1 cellular context compared by ENCODE assay signal in the genomic region with DNA sequence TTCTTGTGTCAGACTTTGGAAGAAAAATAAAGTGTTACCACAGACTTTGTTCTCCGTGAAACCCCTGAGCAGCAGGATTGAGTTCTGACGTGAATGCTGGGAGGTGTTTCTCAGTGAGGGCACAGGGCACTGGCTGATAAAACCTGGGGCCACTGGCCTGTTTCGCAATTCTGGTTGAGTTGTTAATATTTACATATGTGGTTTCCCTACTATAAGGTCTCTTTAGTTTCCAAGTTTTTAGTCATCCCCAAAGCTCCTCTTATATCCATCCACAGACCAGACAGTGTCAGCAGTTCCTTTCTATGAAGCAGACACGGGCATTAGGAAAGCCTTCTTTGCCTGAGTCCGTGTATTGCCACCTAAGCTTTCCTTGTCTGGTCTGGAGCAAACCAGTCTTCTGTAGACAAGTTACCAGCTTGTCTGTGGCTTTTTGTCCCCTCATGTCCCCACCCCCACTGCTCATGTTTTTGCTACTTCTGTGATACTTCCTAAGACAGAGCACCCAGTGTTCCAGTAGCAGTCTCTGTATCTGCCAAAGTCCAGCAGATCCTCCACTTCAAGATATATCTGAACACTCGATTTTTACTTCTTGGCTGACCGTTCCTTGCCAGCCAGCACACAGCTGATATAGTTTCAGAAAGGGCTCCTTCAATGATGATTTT.
TF ChIP-seq lines count a peak whose summit lies in the region.

No MANE protein-coding gene starts in this region.

TF ChIP-seq in HepG2, 621 proteins besides CTCF, POLR2A, EP300 and RAD21 (continued from another document and continues in another):
- TF ChIP-seq ZNF44 (CRISPR knock-in tag; IDR thresholded peaks at IDR 0.05) (no peak), ZNF235 (CRISPR knock-in tag; IDR thresholded peaks at IDR 0.05; ENCODE audit: borderline replicate concordance) (no peak), ZSCAN30 (CRISPR knock-in tag; IDR thresholded peaks at IDR 0.05) (no peak), FOXO1 (CRISPR knock-in tag; IDR thresholded peaks at IDR 0.05) (peak; percentile 57; the same call in 1 of the 2 replicates), SP4 (CRISPR knock-in tag; IDR thresholded peaks at IDR 0.05) (0 out of 2 replicates have a peak, but pooled peaks have one; percentile 22), KDM6A (CRISPR knock-in tag; IDR thresholded peaks at IDR 0.05; ENCODE audit: low read depth) (peak; percentile 67; the same call in 1 of the 2 replicates), ZNF768 (CRISPR knock-in tag; IDR thresholded peaks at IDR 0.05) (no peak), GLMP (CRISPR knock-in tag; IDR thresholded peaks at IDR 0.05; ENCODE audit: borderline replicate concordance) (no peak), GATA4 (IDR thresholded peaks at IDR 0.05; ENCODE audit: borderline replicate concordance, low read depth) (peak; percentile 66; the same call in 1 of the 2 replicates), ZNF782 (CRISPR knock-in tag; IDR thresholded peaks at IDR 0.05; ENCODE audit: borderline replicate concordance) (no peak), SOX13 (IDR thresholded peaks at IDR 0.05) (no peak), SOX13 (CRISPR knock-in tag; conservative IDR thresholded peaks at IDR 0.05 in 1 of 2, IDR thresholded peaks at IDR 0.05 in 1 of 2) (peak in 1 of 2 experiments; percentile 81; a peak in 2 of 4 replicates), SMARCE1 (IDR thresholded peaks at IDR 0.05; ENCODE audit: borderline replicate concordance) (no peak), ERF (CRISPR knock-in tag; IDR thresholded peaks at IDR 0.05) (peak; percentile 55; the same call in 1 of the 2 replicates), KAT8 (CRISPR knock-in tag; IDR thresholded peaks at IDR 0.05) (peak; percentile 49; the same call in 1 of the 2 replicates), MAZ (IDR thresholded peaks at IDR 0.05; ENCODE audit: borderline replicate concordance, low read depth, low read length) (no peak), MAZ (CRISPR knock-in tag; IDR thresholded peaks at IDR 0.05; ENCODE audit: low read depth) (0 out of 2 replicates have a peak, but pooled peaks have one; percentile 33), ZSCAN9 (CRISPR knock-in tag; IDR thresholded peaks at IDR 0.05; ENCODE audit: borderline replicate concordance) (peak; percentile 70; the same call in 1 of the 2 replicates), KAT7 (CRISPR knock-in tag; IDR thresholded peaks at IDR 0.05; ENCODE audit: borderline replicate concordance) (0 out of 2 replicates have a peak, but pooled peaks have one; percentile 48), SMC3 (IDR thresholded peaks at IDR 0.05; ENCODE audit: low read length) (peak; percentile 30; the same call in 1 of the 2 replicates), NFYB (CRISPR knock-in tag; IDR thresholded peaks at IDR 0.05) (0 out of 2 replicates have a peak, but pooled peaks have one; percentile 30), NCOR1 (IDR thresholded peaks at IDR 0.05; ENCODE audit: borderline replicate concordance, low read length) (peak; percentile 79; the same call in 1 of the 2 replicates), MIXL1 (CRISPR knock-in tag; IDR thresholded peaks at IDR 0.05) (peak; percentile 37; the same call in 1 of the 2 replicates), NR2C2 (CRISPR knock-in tag; IDR thresholded peaks at IDR 0.05; ENCODE audit: borderline replicate concordance) (peak; percentile 70), MXI1 (IDR thresholded peaks at IDR 0.05; ENCODE audit: borderline replicate concordance, low read depth, low read length) (peak; percentile 49; the same call in 1 of the 3 replicates), ZNF292 (CRISPR knock-in tag; IDR thresholded peaks at IDR 0.05; ENCODE audit: borderline replicate concordance, low read depth) (peak; percentile 69; the same call in 1 of the 2 replicates), ZNF354B (CRISPR knock-in tag; IDR thresholded peaks at IDR 0.05) (0 out of 2 replicates have a peak, but pooled peaks have one; percentile 39), TFE3 (CRISPR knock-in tag; IDR thresholded peaks at IDR 0.05) (peak; percentile 36; the same call in 1 of the 2 replicates), IRF2 (CRISPR knock-in tag; IDR thresholded peaks at IDR 0.05) (peak; percentile 51; the same call in 1 of the 2 replicates), ZBTB20 (CRISPR knock-in tag; IDR thresholded peaks at IDR 0.05; ENCODE audit: borderline replicate concordance, low read depth) (peak; percentile 66)
- TF ChIP-seq, protein P1, sequence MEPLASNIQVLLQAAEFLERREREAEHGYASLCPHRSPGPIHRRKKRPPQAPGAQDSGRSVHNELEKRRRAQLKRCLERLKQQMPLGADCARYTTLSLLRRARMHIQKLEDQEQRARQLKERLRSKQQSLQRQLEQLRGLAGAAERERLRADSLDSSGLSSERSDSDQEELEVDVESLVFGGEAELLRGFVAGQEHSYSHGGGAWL (CRISPR knock-in tag; IDR thresholded peaks at IDR 0.05), result no peak
- TF ChIP-seq, protein P2, sequence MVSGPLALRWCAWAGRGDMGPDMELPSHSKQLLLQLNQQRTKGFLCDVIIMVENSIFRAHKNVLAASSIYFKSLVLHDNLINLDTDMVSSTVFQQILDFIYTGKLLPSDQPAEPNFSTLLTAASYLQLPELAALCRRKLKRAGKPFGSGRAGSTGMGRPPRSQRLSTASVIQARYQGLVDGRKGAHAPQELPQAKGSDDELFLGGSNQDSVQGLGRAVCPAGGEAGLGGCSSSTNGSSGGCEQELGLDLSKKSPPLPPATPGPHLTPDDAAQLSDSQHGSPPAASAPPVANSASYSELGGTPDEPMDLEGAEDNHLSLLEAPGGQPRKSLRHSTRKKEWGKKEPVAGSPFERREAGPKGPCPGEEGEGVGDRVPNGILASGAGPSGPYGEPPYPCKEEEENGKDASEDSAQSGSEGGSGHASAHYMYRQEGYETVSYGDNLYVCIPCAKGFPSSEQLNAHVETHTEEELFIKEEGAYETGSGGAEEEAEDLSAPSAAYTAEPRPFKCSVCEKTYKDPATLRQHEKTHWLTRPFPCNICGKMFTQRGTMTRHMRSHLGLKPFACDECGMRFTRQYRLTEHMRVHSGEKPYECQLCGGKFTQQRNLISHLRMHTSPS (CRISPR knock-in tag; IDR thresholded peaks at IDR 0.05; ENCODE audit: low read depth), result 0 out of 2 replicates have a peak, but pooled peaks have one; percentile 55
- TF ChIP-seq, protein P3, sequence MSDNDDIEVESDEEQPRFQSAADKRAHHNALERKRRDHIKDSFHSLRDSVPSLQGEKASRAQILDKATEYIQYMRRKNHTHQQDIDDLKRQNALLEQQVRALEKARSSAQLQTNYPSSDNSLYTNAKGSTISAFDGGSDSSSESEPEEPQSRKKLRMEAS (IDR thresholded peaks at IDR 0.05), result peak; percentile 23; the same call in 1 of the 2 replicates
- TF ChIP-seq, protein P4, sequence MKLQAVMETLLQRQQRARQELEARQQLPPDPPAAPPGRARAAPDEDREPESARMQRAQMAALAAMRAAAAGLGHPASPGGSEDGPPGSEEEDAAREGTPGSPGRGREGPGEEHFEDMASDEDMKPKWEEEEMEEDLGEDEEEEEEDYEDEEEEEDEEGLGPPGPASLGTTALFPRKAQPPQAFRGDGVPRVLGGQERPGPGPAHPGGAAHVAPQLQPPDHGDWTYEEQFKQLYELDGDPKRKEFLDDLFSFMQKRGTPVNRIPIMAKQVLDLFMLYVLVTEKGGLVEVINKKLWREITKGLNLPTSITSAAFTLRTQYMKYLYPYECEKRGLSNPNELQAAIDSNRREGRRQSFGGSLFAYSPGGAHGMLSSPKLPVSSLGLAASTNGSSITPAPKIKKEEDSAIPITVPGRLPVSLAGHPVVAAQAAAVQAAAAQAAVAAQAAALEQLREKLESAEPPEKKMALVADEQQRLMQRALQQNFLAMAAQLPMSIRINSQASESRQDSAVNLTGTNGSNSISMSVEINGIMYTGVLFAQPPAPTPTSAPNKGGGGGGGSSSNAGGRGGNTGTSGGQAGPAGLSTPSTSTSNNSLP (IDR thresholded peaks at IDR 0.05; ENCODE audit: low read depth, low read length), result peak; percentile 51; the same call in 1 of the 2 replicates
- TF ChIP-seq, protein P5, sequence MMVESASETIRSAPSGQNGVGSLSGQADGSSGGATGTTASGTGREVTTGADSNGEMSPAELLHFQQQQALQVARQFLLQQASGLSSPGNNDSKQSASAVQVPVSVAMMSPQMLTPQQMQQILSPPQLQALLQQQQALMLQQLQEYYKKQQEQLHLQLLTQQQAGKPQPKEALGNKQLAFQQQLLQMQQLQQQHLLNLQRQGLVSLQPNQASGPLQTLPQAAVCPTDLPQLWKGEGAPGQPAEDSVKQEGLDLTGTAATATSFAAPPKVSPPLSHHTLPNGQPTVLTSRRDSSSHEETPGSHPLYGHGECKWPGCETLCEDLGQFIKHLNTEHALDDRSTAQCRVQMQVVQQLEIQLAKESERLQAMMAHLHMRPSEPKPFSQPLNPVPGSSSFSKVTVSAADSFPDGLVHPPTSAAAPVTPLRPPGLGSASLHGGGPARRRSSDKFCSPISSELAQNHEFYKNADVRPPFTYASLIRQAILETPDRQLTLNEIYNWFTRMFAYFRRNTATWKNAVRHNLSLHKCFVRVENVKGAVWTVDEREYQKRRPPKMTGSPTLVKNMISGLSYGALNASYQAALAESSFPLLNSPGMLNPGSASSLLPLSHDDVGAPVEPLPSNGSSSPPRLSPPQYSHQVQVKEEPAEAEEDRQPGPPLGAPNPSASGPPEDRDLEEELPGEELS (CRISPR knock-in tag; IDR thresholded peaks at IDR 0.05), result peak; percentile 80
- TF ChIP-seq, protein P6, sequence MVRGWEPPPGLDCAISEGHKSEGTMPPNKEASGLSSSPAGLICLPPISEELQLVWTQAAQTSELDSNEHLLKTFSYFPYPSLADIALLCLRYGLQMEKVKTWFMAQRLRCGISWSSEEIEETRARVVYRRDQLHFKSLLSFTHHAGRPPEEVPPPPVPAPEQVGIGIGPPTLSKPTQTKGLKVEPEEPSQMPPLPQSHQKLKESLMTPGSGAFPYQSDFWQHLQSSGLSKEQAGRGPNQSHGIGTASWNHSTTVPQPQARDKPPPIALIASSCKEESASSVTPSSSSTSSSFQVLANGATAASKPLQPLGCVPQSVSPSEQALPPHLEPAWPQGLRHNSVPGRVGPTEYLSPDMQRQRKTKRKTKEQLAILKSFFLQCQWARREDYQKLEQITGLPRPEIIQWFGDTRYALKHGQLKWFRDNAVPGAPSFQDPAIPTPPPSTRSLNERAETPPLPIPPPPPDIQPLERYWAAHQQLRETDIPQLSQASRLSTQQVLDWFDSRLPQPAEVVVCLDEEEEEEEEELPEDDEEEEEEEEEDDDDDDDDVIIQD (CRISPR knock-in tag; IDR thresholded peaks at IDR 0.05; ENCODE audit: low read depth), result peak; percentile 83
- TF ChIP-seq, protein P7, sequence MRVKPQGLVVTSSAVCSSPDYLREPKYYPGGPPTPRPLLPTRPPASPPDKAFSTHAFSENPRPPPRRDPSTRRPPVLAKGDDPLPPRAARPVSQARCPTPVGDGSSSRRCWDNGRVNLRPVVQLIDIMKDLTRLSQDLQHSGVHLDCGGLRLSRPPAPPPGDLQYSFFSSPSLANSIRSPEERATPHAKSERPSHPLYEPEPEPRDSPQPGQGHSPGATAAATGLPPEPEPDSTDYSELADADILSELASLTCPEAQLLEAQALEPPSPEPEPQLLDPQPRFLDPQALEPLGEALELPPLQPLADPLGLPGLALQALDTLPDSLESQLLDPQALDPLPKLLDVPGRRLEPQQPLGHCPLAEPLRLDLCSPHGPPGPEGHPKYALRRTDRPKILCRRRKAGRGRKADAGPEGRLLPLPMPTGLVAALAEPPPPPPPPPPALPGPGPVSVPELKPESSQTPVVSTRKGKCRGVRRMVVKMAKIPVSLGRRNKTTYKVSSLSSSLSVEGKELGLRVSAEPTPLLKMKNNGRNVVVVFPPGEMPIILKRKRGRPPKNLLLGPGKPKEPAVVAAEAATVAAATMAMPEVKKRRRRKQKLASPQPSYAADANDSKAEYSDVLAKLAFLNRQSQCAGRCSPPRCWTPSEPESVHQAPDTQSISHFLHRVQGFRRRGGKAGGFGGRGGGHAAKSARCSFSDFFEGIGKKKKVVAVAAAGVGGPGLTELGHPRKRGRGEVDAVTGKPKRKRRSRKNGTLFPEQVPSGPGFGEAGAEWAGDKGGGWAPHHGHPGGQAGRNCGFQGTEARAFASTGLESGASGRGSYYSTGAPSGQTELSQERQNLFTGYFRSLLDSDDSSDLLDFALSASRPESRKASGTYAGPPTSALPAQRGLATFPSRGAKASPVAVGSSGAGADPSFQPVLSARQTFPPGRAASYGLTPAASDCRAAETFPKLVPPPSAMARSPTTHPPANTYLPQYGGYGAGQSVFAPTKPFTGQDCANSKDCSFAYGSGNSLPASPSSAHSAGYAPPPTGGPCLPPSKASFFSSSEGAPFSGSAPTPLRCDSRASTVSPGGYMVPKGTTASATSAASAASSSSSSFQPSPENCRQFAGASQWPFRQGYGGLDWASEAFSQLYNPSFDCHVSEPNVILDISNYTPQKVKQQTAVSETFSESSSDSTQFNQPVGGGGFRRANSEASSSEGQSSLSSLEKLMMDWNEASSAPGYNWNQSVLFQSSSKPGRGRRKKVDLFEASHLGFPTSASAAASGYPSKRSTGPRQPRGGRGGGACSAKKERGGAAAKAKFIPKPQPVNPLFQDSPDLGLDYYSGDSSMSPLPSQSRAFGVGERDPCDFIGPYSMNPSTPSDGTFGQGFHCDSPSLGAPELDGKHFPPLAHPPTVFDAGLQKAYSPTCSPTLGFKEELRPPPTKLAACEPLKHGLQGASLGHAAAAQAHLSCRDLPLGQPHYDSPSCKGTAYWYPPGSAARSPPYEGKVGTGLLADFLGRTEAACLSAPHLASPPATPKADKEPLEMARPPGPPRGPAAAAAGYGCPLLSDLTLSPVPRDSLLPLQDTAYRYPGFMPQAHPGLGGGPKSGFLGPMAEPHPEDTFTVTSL (CRISPR knock-in tag; IDR thresholded peaks at IDR 0.05; ENCODE audit: borderline replicate concordance), result peak; percentile 90; the same call in 1 of the 2 replicates
